Comparison of ENCODE assay signal across 1 cellular context in the genomic region with DNA sequence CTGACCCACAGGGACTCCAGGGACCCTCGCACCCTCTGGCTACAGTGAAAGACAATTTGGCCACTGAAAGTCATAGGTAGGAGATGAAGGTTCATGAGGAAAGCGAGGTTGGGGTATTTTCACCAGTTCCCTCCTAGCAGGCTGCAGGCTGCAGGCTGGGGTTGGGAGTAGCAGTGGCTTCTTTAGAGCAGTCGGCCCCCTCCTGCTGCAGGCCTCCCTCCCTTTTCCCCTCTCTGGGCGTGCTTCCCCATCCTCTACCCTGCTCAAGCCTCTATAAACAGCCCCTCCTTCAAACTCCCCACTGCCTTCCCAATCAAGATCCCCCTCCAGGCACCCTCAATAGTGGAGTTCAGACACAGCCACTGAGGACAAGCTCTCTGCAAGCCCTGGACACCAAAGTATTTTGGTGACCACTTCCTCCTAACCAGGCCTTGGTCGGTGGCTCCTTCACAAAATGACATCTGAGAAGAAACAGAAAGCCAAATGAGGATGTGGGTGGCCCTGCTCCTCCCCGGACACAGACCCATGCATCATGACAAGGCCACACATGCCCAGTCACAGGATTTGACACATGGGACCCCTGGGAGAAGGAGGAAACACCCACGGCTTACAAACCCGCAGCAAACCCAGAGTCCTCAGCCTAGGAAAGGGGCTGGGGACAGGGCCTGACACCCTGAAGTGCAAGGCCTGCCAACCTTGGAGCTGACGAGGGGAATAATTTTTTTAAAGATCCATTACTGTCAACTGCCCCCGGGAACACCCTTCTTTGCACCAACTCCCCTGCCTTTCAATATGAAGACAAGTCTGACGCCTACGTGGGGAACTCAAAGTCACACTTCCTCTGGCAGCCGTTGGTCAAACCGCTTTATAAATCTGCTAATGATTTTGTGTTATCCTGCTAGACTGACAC.
A peak's percentile ranks its signal among the peaks of the same experiment; 100 is the strongest.
TF ChIP-seq lines count a peak whose summit lies in the region.

No MANE protein-coding gene starts in this region.

TF ChIP-seq in GM12878, 131 proteins besides CTCF, POLR2A, EP300 and RAD21 (continued from another document and continues in another):
- TF ChIP-seq, protein P1, sequence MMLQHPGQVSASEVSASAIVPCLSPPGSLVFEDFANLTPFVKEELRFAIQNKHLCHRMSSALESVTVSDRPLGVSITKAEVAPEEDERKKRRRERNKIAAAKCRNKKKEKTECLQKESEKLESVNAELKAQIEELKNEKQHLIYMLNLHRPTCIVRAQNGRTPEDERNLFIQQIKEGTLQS (IDR thresholded peaks at IDR 0.05; ENCODE audit: borderline replicate concordance, extremely low read depth, low read depth, low read length), result no peak
- TF ChIP-seq ZNF274 (IDR thresholded peaks at IDR 0.05; ENCODE audit: insufficient read depth, insufficient read length) (no peak), FOS (IDR thresholded peaks at IDR 0.05; ENCODE audit: borderline replicate concordance, extremely low read depth, insufficient read length) (no peak), E4F1 (IDR thresholded peaks at IDR 0.05; ENCODE audit: borderline replicate concordance, partially characterized antibody) (no peak), ZBTB40 (IDR thresholded peaks at IDR 0.05; ENCODE audit: borderline replicate concordance) (no peak), MEF2B (IDR thresholded peaks at IDR 0.05; ENCODE audit: partially characterized antibody, poor library complexity, severe bottlenecking) (peak; percentile 95), PAX8 (IDR thresholded peaks at IDR 0.05) (no peak), SIN3A (IDR thresholded peaks at IDR 0.05; ENCODE audit: low read depth, low read length) (no peak), BCL11A (IDR thresholded peaks at IDR 0.05; ENCODE audit: low read depth, low read length) (peak; percentile 73; the same call in 1 of the 2 replicates), IKZF2 (IDR thresholded peaks at IDR 0.05) (peak; percentile 87 to 89), SKIL (IDR thresholded peaks at IDR 0.05; ENCODE audit: low read depth, poor library complexity, severe bottlenecking) (peak; percentile 86), TARDBP (IDR thresholded peaks at IDR 0.05; ENCODE audit: borderline replicate concordance) (no peak), HDGF (IDR thresholded peaks at IDR 0.05) (0 out of 2 replicates have a peak, but pooled peaks have one; percentile 50), SRF (IDR thresholded peaks at IDR 0.05; ENCODE audit: low read depth in 2 of 2, low read length in 2 of 2) (no peak), ATF7 (IDR thresholded peaks at IDR 0.05; ENCODE audit: low read depth) (peak; percentile 76), CBX3 (IDR thresholded peaks at IDR 0.05; ENCODE audit: borderline replicate concordance, low read depth) (no peak), JUNB (IDR thresholded peaks at IDR 0.05) (peak; percentile 14; the same call in 1 of the 2 replicates), ZNF24 (IDR thresholded peaks at IDR 0.05) (no peak), CREB1 (IDR thresholded peaks at IDR 0.05; ENCODE audit: low read depth) (no peak), SIX5 (IDR thresholded peaks at IDR 0.05; ENCODE audit: low read depth, low read length, severe bottlenecking) (no peak), TCF3 (IDR thresholded peaks at IDR 0.05; ENCODE audit: borderline replicate concordance, insufficient read depth, low read depth, low read length) (no peak), SMC3 (IDR thresholded peaks at IDR 0.05; ENCODE audit: borderline replicate concordance, low read length) (no peak), NFXL1 (IDR thresholded peaks at IDR 0.05; ENCODE audit: borderline replicate concordance) (no peak), YBX1 (IDR thresholded peaks at IDR 0.05) (no peak), NR2F1 (conservative IDR thresholded peaks at IDR 0.05) (peak; percentile 61), RAD51 (IDR thresholded peaks at IDR 0.05) (peak; percentile 26; the same call in 1 of the 2 replicates), CREM (IDR thresholded peaks at IDR 0.05; ENCODE audit: low read depth) (peak; percentile 35), CBFB (IDR thresholded peaks at IDR 0.05; ENCODE audit: low read depth) (no peak; the same call in 1 of the 2 replicates), NBN (IDR thresholded peaks at IDR 0.05) (no peak), NFYA (IDR thresholded peaks at IDR 0.05; ENCODE audit: borderline replicate concordance, low read depth, low read length) (no peak), CEBPB (IDR thresholded peaks at IDR 0.05; ENCODE audit: borderline replicate concordance in 1 of 2, low read depth in 2 of 2, low read length in 2 of 2) (no peak), RFX5 (IDR thresholded peaks at IDR 0.05; ENCODE audit: low read depth, low read length) (no peak), RUNX3 (IDR thresholded peaks at IDR 0.05; ENCODE audit: low read length) (no peak; the same call in 1 of the 2 replicates), RBBP5 (conservative IDR thresholded peaks at IDR 0.05) (no peak)
- TF ChIP-seq, protein P2, sequence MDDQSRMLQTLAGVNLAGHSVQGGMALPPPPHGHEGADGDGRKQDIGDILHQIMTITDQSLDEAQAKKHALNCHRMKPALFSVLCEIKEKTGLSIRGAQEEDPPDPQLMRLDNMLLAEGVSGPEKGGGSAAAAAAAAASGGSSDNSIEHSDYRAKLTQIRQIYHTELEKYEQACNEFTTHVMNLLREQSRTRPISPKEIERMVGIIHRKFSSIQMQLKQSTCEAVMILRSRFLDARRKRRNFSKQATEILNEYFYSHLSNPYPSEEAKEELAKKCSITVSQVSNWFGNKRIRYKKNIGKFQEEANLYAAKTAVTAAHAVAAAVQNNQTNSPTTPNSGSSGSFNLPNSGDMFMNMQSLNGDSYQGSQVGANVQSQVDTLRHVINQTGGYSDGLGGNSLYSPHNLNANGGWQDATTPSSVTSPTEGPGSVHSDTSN (IDR thresholded peaks at IDR 0.05; ENCODE audit: insufficient replicate concordance, low read depth, low read length), result peak; percentile 75
- TF ChIP-seq, protein P3, sequence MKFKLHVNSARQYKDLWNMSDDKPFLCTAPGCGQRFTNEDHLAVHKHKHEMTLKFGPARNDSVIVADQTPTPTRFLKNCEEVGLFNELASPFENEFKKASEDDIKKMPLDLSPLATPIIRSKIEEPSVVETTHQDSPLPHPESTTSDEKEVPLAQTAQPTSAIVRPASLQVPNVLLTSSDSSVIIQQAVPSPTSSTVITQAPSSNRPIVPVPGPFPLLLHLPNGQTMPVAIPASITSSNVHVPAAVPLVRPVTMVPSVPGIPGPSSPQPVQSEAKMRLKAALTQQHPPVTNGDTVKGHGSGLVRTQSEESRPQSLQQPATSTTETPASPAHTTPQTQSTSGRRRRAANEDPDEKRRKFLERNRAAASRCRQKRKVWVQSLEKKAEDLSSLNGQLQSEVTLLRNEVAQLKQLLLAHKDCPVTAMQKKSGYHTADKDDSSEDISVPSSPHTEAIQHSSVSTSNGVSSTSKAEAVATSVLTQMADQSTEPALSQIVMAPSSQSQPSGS (IDR thresholded peaks at IDR 0.05; ENCODE audit: low read length), result no peak
- TF ChIP-seq, protein P4, sequence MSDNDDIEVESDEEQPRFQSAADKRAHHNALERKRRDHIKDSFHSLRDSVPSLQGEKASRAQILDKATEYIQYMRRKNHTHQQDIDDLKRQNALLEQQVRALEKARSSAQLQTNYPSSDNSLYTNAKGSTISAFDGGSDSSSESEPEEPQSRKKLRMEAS (IDR thresholded peaks at IDR 0.05; ENCODE audit: low read depth, low read length), result no peak
- TF ChIP-seq, protein P5, sequence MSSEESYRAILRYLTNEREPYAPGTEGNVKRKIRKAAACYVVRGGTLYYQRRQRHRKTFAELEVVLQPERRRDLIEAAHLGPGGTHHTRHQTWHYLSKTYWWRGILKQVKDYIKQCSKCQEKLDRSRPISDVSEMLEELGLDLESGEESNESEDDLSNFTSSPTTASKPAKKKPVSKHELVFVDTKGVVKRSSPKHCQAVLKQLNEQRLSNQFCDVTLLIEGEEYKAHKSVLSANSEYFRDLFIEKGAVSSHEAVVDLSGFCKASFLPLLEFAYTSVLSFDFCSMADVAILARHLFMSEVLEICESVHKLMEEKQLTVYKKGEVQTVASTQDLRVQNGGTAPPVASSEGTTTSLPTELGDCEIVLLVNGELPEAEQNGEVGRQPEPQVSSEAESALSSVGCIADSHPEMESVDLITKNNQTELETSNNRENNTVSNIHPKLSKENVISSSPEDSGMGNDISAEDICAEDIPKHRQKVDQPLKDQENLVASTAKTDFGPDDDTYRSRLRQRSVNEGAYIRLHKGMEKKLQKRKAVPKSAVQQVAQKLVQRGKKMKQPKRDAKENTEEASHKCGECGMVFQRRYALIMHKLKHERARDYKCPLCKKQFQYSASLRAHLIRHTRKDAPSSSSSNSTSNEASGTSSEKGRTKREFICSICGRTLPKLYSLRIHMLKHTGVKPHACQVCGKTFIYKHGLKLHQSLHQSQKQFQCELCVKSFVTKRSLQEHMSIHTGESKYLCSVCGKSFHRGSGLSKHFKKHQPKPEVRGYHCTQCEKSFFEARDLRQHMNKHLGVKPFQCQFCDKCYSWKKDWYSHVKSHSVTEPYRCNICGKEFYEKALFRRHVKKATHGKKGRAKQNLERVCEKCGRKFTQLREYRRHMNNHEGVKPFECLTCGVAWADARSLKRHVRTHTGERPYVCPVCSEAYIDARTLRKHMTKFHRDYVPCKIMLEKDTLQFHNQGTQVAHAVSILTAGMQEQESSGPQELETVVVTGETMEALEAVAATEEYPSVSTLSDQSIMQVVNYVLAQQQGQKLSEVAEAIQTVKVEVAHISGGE (CRISPR knock-in tag; IDR thresholded peaks at IDR 0.05), result no peak
- TF ChIP-seq, protein P6, sequence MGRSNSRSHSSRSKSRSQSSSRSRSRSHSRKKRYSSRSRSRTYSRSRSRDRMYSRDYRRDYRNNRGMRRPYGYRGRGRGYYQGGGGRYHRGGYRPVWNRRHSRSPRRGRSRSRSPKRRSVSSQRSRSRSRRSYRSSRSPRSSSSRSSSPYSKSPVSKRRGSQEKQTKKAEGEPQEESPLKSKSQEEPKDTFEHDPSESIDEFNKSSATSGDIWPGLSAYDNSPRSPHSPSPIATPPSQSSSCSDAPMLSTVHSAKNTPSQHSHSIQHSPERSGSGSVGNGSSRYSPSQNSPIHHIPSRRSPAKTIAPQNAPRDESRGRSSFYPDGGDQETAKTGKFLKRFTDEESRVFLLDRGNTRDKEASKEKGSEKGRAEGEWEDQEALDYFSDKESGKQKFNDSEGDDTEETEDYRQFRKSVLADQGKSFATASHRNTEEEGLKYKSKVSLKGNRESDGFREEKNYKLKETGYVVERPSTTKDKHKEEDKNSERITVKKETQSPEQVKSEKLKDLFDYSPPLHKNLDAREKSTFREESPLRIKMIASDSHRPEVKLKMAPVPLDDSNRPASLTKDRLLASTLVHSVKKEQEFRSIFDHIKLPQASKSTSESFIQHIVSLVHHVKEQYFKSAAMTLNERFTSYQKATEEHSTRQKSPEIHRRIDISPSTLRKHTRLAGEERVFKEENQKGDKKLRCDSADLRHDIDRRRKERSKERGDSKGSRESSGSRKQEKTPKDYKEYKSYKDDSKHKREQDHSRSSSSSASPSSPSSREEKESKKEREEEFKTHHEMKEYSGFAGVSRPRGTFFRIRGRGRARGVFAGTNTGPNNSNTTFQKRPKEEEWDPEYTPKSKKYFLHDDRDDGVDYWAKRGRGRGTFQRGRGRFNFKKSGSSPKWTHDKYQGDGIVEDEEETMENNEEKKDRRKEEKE (IDR thresholded peaks at IDR 0.05), result no peak
